ENCODE assay signal across 8 cellular contexts in the genomic region with DNA sequence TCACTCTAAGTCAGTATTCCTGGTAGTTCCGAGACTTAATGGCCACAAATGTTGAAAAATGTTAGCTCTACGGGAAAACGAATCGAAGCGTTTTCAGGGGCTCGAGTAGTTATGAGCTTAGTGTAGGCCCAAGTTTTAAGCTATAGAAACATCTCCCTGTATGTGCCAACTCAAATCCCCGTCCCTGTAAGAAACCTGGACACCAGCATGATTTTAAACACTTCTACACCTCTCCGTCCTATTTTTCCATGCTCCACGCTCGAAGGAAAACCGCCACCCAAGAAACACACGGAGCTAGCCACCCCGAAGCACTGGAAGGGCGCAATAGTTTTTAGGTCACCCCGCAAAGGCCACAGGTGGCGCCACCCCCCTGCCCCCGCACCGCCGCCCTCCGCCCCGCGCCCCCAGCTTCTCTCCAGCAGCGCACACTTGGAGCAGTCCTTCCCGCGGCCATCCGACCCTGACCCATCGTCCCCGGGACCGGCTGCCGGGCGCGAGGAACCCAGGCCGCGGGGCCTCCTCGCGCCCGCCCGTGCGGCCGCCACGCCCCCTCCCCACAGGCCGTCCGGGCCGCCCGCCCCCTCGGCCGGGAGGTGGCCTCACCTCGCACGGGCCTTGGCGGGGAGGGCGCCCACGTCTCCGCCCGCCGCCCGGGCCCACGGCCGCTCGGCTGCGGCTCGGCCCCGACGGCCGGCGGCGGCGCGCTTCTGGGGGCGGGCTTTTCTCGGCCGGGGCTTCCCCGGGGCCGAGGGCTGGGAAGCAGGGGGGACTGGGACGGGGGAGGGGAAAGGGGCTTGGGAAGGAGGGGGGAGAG. TPM values are rescaled to one million over a fixed set of nuclear protein-coding genes. Genes with fewer than 3 reads are reported as not detected.
DNase-seq lines count a peak whose midpoint lies in the region; ATAC-seq and TF ChIP-seq lines count a peak whose summit lies in the region.

No MANE protein-coding gene starts in this region.

- H3K36me3 ChIP-seq in BE2C (no peaks in the 10 kb centered on the region), adipocyte (ENCODE audit: control insufficient read depth, insufficient read depth, low read length, severe bottlenecking) (no peaks in the 10 kb centered on the region), right atrium auricular region (no peaks in the 10 kb centered on the region)

- intact Hi-C loops in sciatic nerve (cut with DNase I): no loop called here

- H3K9me3 ChIP-seq in BE2C: no peaks in the 10 kb centered on the region
- no peaks in the 10 kb centered on the region for H3K9me3 ChIP-seq in adipocyte (ENCODE audit: control insufficient read depth, low read length)
- no peaks in the 10 kb centered on the region for H3K9me3 ChIP-seq in right atrium auricular region

- ATAC-seq in GM18517 (IDR thresholded peaks at IDR 0.05; ENCODE audit: unreplicated experiment) (peak; percentile 16), HG03025 (IDR thresholded peaks at IDR 0.05; ENCODE audit: low FRiP score, unreplicated experiment) (peak; percentile 53), sciatic nerve (peak; percentile 10)

- TF ChIP-seq CTCF in BE2C (IDR thresholded peaks at IDR 0.05; ENCODE audit: low read depth, low read length): no peak
- peak in 1 of 2 donors; percentile 37 for TF ChIP-seq CTCF in right atrium auricular region (IDR thresholded peaks at IDR 0.05)

- H3K4me3 ChIP-seq in BE2C (ENCODE audit: low read depth, low read length): peak overlapping the region; percentile 74
- H3K4me3 ChIP-seq in adipocyte (ENCODE audit: low read length): peak overlapping the region; percentile 83
- H3K4me3 ChIP-seq in right atrium auricular region: peak overlapping the region; percentile 76

- no peaks in the 10 kb centered on the region for H3K27me3 ChIP-seq in BE2C
- no peaks in the 10 kb centered on the region for H3K27me3 ChIP-seq in adipocyte (replicated peaks; ENCODE audit: control insufficient read depth, insufficient read depth, low read length)
- H3K27me3 ChIP-seq in right atrium auricular region: no peaks in the 10 kb centered on the region

- H3K27ac ChIP-seq in right atrium auricular region: peak overlapping the region; percentile 85 to 97

- peak overlapping the region; percentile 96 for H3K9ac ChIP-seq in adipocyte (ENCODE audit: low read length)

- DNase-seq in BE2C: peak; percentile 65
- DNase-seq in NOMO-1 treated with DMSO at 0.1 percent for 48 hours (lab: John Stamatoyannopoulos, UW; ENCODE audit: unreplicated experiment): peak; percentile 62
- peak; percentile 79 for DNase-seq in adipocyte (ENCODE audit: low read depth)
- DNase-seq in right atrium auricular region (ENCODE audit: low spot score): no peak
- DNase-seq in sciatic nerve (ENCODE audit: low spot score): peak; percentile 71
- DNase-seq in DMS114 treated with DMSO at 0.1 percent for 48 hours (lab: John Stamatoyannopoulos, UW; ENCODE audit: unreplicated experiment): no peak

- no peaks in the 10 kb centered on the region for H3K4me1 ChIP-seq in BE2C
- peaks cover 7% of the 10 kb centered on the region for H3K4me1 ChIP-seq in adipocyte (ENCODE audit: control insufficient read depth, insufficient read depth, low read length)
- peaks cover 0 to 12% of the 10 kb centered on the region in 2 donors for H3K4me1 ChIP-seq in right atrium auricular region

RNA-seq across cellular contexts. Expression of gene R3HDM2, which starts 0.5 kb away (rescaled TPM):
- polyA plus RNA-seq in BE2C (2012; ENCODE audit: insufficient read depth, insufficient read length, low read depth): 83.2 TPM
- total RNA-seq in right atrium auricular region (10 to 100 TPM; 31.7 to 47.8 TPM), sciatic nerve (89.6 TPM)

RNA-seq across cellular contexts. Expression of gene INHBC, which starts 4.3 kb away (rescaled TPM):
- not detected for polyA plus RNA-seq in BE2C (2012; ENCODE audit: insufficient read depth, insufficient read length, low read depth)
- total RNA-seq in right atrium auricular region (not detected), sciatic nerve (not detected)

RNA-seq across cellular contexts. Expression of gene INHBE, which starts 24.8 kb away (rescaled TPM):
- polyA plus RNA-seq in BE2C (2012; ENCODE audit: insufficient read depth, insufficient read length, low read depth): 12.7 TPM
- total RNA-seq in right atrium auricular region (not detected), sciatic nerve (not detected)

RNA-seq across cellular contexts. Expression of gene GLI1, which starts 29.3 kb away (rescaled TPM):
- polyA plus RNA-seq in BE2C (2012; ENCODE audit: insufficient read depth, insufficient read length, low read depth): 1.5 TPM
- total RNA-seq in right atrium auricular region (1 to 10 TPM in 1 of 2 donors, not detected in 1; 1.2 TPM), sciatic nerve (47.7 TPM)

RNA-seq across cellular contexts. Expression of gene ARHGAP9, which starts 49.3 kb away (rescaled TPM):
- 1.4 TPM for polyA plus RNA-seq in BE2C (2012; ENCODE audit: insufficient read depth, insufficient read length, low read depth)
- total RNA-seq in right atrium auricular region: 1 to 10 TPM; 3.4 to 4.2 TPM
- total RNA-seq in sciatic nerve: 30.8 TPM

Comparison
In these comparisons a context has a peak if more than half of its experiments do, and no peak if none do; other contexts are left out.
1. DNase-seq: peak in BE2C (single experiment), NOMO-1 treated with DMSO at 0.1 percent for 48 hours (single experiment), adipocyte (single experiment) and sciatic nerve (single experiment); none in right atrium auricular region (single experiment) and DMS114 treated with DMSO at 0.1 percent for 48 hours (single experiment).
2. Peak in every context shown above with its lines, with median percentiles within 50 percentile points of each other: H3K4me3 ChIP-seq and ATAC-seq.